19 cellular contexts compared by ENCODE assay signal in the genomic region with DNA sequence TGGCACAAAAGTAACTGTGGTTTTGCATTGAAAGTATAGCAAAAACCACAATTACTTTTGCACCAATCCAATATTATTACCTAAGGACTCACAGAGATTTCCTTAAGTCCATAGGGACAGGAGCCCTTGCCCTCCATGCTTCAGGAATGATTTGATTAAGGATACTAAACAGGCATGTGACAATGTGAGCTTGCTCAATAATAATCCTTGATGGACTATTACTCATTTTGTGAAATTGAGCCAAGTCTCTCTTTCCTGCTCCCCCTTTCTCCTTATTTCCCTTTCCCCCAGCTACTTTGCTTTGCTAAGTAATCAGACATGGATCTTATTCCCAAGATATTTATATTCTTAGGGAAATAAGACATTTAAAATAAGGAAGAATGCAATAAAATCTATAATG. TPM values are rescaled to one million over a fixed set of nuclear protein-coding genes. Genes with fewer than 3 reads are reported as not detected.
DNase-seq lines count a peak whose midpoint lies in the region; ATAC-seq and TF ChIP-seq lines count a peak whose summit lies in the region.
"Had no signal": no experiment of that assay in that cellular context is flagged by ENCODE, and none has a peak within 500 bp of the region (broad histone marks: within the 10 kb centered on the region; RNA-seq: fewer than 3 reads in every experiment).

No MANE protein-coding gene starts in this region.

- H3K27me3 ChIP-seq in ascending aorta: no peaks in the 10 kb centered on the region
- H3K27me3 ChIP-seq: colonic mucosa, neural progenitor cell, uterus had no signal

- no peaks in the 10 kb centered on the region for H3K9me3 ChIP-seq in ascending aorta
- H3K9me3 ChIP-seq: colonic mucosa, prostate gland, uterus had no signal

- no peak overlapping the region for H3K27ac ChIP-seq in ascending aorta
- H3K27ac ChIP-seq: colonic mucosa, neural progenitor cell, prostate gland, uterus had no signal

- H3K4me3 ChIP-seq in fibroblast of pulmonary artery (replicated peaks; ENCODE audit: low read depth, low read length): no peak overlapping the region
- H3K4me3 ChIP-seq in ascending aorta: no peak overlapping the region
- H3K4me3 ChIP-seq: colonic mucosa, K562, neural progenitor cell, prostate gland, uterus had no signal

- ATAC-seq in Right ventricle myocardium inferior (peak; percentile 16), SK-N-SH treated with all-trans-retinoic acid at 6 μM for 48 hours (peak; percentile 41), GM18907 (IDR thresholded peaks at IDR 0.05; ENCODE audit: unreplicated experiment) (no peak)
- ATAC-seq: K562 had no signal

- intact Hi-C loops in Right ventricle myocardium inferior (cut with DNase I): loop anchor here (5.0 kb wide), 1 partner anchor 46 kb away; no protein-coding TSS in a partner anchor
- intact Hi-C loops in cardiac septum (cut with DNase I): no loop called here
- intact Hi-C loops in ascending aorta (cut with DNase I): no loop called here

- DNase-seq in Right ventricle myocardium inferior (ENCODE audit: missing footprints) (no peak), cardiac septum (ENCODE audit: low spot score) (no peak), fibroblast of pulmonary artery (ENCODE audit: low read depth) (peak; percentile 60), stromal cell of bone marrow (ENCODE audit: low read depth) (peak; percentile 47), AML-193 (lab: John Stamatoyannopoulos, UW) (no peak), ascending aorta (ENCODE audit: low spot score in 2 of 2) (no peak)
- DNase-seq: activated naive CD4-positive, alpha-beta T cell; colonic mucosa; DMS53; HFFc6; NCI-H187 treated with DMSO at 0.1 percent for 48 hours; NCI-H2227 treated with DMSO at 0.1 percent for 48 hours; RPMI8226; uterus had no signal

- no peaks in the 10 kb centered on the region for H3K36me3 ChIP-seq in ascending aorta
- H3K36me3 ChIP-seq: colonic mucosa, neural progenitor cell, prostate gland, uterus had no signal

- TF ChIP-seq CTCF in fibroblast of pulmonary artery (IDR thresholded peaks at IDR 0.05; ENCODE audit: low read length, missing control alignments): no peak
- no peak for TF ChIP-seq CTCF in ascending aorta (IDR thresholded peaks at IDR 0.05)

- peaks cover 0 to 6% of the 10 kb centered on the region in 2 donors for H3K4me1 ChIP-seq in ascending aorta
- H3K4me1 ChIP-seq: colonic mucosa, prostate gland, uterus had no signal

TF ChIP-seq in SK-N-SH treated with all-trans-retinoic acid at 6 μM for 48 hours, 23 proteins besides CTCF, POLR2A, EP300 and RAD21:
- TF ChIP-seq SNAI2 (CRISPR knock-in tag; IDR thresholded peaks at IDR 0.05) (no peak), CSDC2 (CRISPR knock-in tag; IDR thresholded peaks at IDR 0.05) (no peak), BACH2 (CRISPR knock-in tag; IDR thresholded peaks at IDR 0.05; ENCODE audit: borderline replicate concordance) (no peak), ZNF70 (CRISPR knock-in tag; IDR thresholded peaks at IDR 0.05) (no peak), TCF4 (CRISPR knock-in tag; IDR thresholded peaks at IDR 0.05; ENCODE audit: borderline replicate concordance) (no peak), ARNTL (CRISPR knock-in tag; IDR thresholded peaks at IDR 0.05; ENCODE audit: borderline replicate concordance, low read depth) (no peak), TOX (CRISPR knock-in tag; IDR thresholded peaks at IDR 0.05; ENCODE audit: borderline replicate concordance) (no peak), ZFP3 (CRISPR knock-in tag; IDR thresholded peaks at IDR 0.05) (no peak), OSR1 (CRISPR knock-in tag; IDR thresholded peaks at IDR 0.05) (no peak), TSHZ2 (CRISPR knock-in tag; IDR thresholded peaks at IDR 0.05) (no peak), RARB (CRISPR knock-in tag; IDR thresholded peaks at IDR 0.05) (no peak), PPARA (CRISPR knock-in tag; IDR thresholded peaks at IDR 0.05; ENCODE audit: borderline replicate concordance) (no peak)

RNA-seq across cellular contexts. Expression of gene RGL1, which starts 21.6 kb away (rescaled TPM):
- 18.9 TPM for total RNA-seq in Right ventricle myocardium inferior
- 19.6 TPM for total RNA-seq in cardiac septum
- 23.1 TPM for total RNA-seq in ascending aorta

Comparison
In these comparisons a context has a peak if more than half of its experiments do, and no peak if none do; other contexts are left out.
1. DNase-seq: peak in fibroblast of pulmonary artery (single experiment) and stromal cell of bone marrow (single experiment); none in Right ventricle myocardium inferior (single experiment), cardiac septum (single experiment), AML-193 (0 of 2) and ascending aorta (0 of 2).